ENCODE assay signal across 8 cellular contexts in genomic region chr7:151518781-151519044, GRCh38. TPM values are rescaled to one million over a fixed set of nuclear protein-coding genes. Genes with fewer than 3 reads are reported as not detected.
DNase-seq lines count a peak whose midpoint lies in the region; ATAC-seq, FAIRE-seq and TF ChIP-seq lines count a peak whose summit lies in the region.

No MANE protein-coding gene starts in this region.

- H3K36me3 ChIP-seq in adrenal gland (replicated peaks in 1 of 2) (no peaks in the 10 kb centered on the region), liver (ENCODE audit: control insufficient read depth in 4 of 4, insufficient read depth in 3 of 4, low read depth in 1 of 4, low read length in 3 of 4) (peaks cover 0 to 3% (median 0%) of the 10 kb centered on the region in 4 donors), tibial artery (no peaks in the 10 kb centered on the region)

- H3K4me3 ChIP-seq in adrenal gland (peak overlapping the region; percentile 17 to 89 (median 39)), liver (ENCODE audit: low read depth in 1 of 3, low read length in 3 of 3) (peak overlapping the region; percentile 71 to 95 (median 92)), tibial artery (peak overlapping the region; percentile 84 to 92)

- no peak for FAIRE-seq in GM19239 (lab: Jason Lieb, UNC)

- intact Hi-C loops in adrenal gland (cut with DNase I) (loop anchor here (10.0 kb wide), 1 partner anchor 54 kb away; no protein-coding TSS in a partner anchor), tibial artery (cut with DNase I; ENCODE audit: low total_unique reads) (no loop called here)

- H3K27me3 ChIP-seq in adrenal gland (no peaks in the 10 kb centered on the region), liver (ENCODE audit: control insufficient read depth in 4 of 4, insufficient read depth in 4 of 4, low read length in 3 of 4) (no peaks in the 10 kb centered on the region), tibial artery (no peaks in the 10 kb centered on the region)

- H3K27ac ChIP-seq in adrenal gland (peak overlapping the region; percentile 93 to 100 (median 99)), liver (ENCODE audit: low read depth in 1 of 2, low read length in 2 of 2) (peak overlapping the region; percentile 93 to 94), tibial artery (peak overlapping the region; percentile 93 to 100)

- TF ChIP-seq CTCF in adrenal gland (IDR thresholded peaks at IDR 0.05), result no peak
- TF ChIP-seq CTCF in liver (IDR thresholded peaks at IDR 0.05; ENCODE audit: low read depth, low read length, missing input control), result no peak
- no peak for TF ChIP-seq CTCF in tibial artery (IDR thresholded peaks at IDR 0.05)

- H3K4me3 Mint-ChIP-seq in activated T-cell treated with anti-CD3 and anti-CD28 coated beads, Interleukin-2, amount 50 U/mL, for 4 hours, result peak overlapping the region; percentile 90

- no peaks in the 10 kb centered on the region for H3K9me3 Mint-ChIP-seq in activated T-cell treated with anti-CD3 and anti-CD28 coated beads, Interleukin-2, amount 50 U/mL, for 4 hours

- whole genome bisulfite sequencing in adrenal gland, 4 donors, result 0 to 1% (median 0%) methylated on average over 6 to 11 of the region's 11 CpGs
- WGBS in liver, result under 1% methylated on average over 11 of the region's 11 CpGs

- no peak for DNase-seq in activated T-cell treated with anti-CD3 and anti-CD28 coated beads, Interleukin-2, amount 50 U/mL, for 4 hours
- no peak for DNase-seq in activated T-cell treated with anti-CD3 and anti-CD28 coated beads, Interleukin-2, amount 50 U/mL, for 1 hour
- DNase-seq in adrenal gland, result no peak
- no peak for DNase-seq in tibial artery
- DNase-seq in GM19239 (ENCODE audit: insufficient read length, low spot score), result no peak
- no peak for DNase-seq in SIG-M5 treated with dmso at 0.1 percent for 504 hours (lab: John Stamatoyannopoulos, UW; ENCODE audit: unreplicated experiment)

- H3K27me3 Mint-ChIP-seq in activated T-cell treated with anti-CD3 and anti-CD28 coated beads, Interleukin-2, amount 50 U/mL, for 4 hours (ENCODE audit: low read depth), result no peaks in the 10 kb centered on the region

- peak overlapping the region; percentile 94 to 99 for H3K9ac ChIP-seq in liver (ENCODE audit: low read depth in 1 of 2, low read length in 2 of 2)

- no peak for ATAC-seq in activated T-cell treated with anti-CD3 and anti-CD28 coated beads, Interleukin-2, amount 50 U/mL, for 4 hours
- no peak for ATAC-seq in GM18907 (IDR thresholded peaks at IDR 0.05; ENCODE audit: unreplicated experiment)

- peaks cover 10% of the 10 kb centered on the region for H3K36me3 Mint-ChIP-seq in activated T-cell treated with anti-CD3 and anti-CD28 coated beads, Interleukin-2, amount 50 U/mL, for 4 hours (ENCODE audit: insufficient read depth)

- no peak for TF ChIP-seq POLR2A in adrenal gland (IDR thresholded peaks at IDR 0.05)

- no peak for TF ChIP-seq RAD21 in liver (IDR thresholded peaks at IDR 0.05)

- H3K4me1 Mint-ChIP-seq in activated T-cell treated with anti-CD3 and anti-CD28 coated beads, Interleukin-2, amount 50 U/mL, for 4 hours (ENCODE audit: low read depth), result peaks cover 48% of the 10 kb centered on the region

- no peaks in the 10 kb centered on the region for H3K9me3 ChIP-seq in adrenal gland (replicated peaks in 1 of 3)
- no peaks in the 10 kb centered on the region for H3K9me3 ChIP-seq in liver (ENCODE audit: control insufficient read depth in 4 of 4, low read length in 3 of 4)
- H3K9me3 ChIP-seq in tibial artery, result no peaks in the 10 kb centered on the region

- H3K4me1 ChIP-seq in adrenal gland (replicated peaks in 1 of 2), result peaks cover 15 to 51% of the 10 kb centered on the region in 2 donors
- peaks cover 3 to 31% (median 21%) of the 10 kb centered on the region in 4 donors for H3K4me1 ChIP-seq in liver (ENCODE audit: control insufficient read depth in 4 of 4, insufficient read depth in 4 of 4, low read length in 3 of 4)
- peaks cover 0 to 53% (median 24%) of the 10 kb centered on the region in 4 donors for H3K4me1 ChIP-seq in tibial artery

TF ChIP-seq in liver, 16 proteins besides CTCF, POLR2A, EP300 and RAD21:
- TF ChIP-seq, protein P1, sequence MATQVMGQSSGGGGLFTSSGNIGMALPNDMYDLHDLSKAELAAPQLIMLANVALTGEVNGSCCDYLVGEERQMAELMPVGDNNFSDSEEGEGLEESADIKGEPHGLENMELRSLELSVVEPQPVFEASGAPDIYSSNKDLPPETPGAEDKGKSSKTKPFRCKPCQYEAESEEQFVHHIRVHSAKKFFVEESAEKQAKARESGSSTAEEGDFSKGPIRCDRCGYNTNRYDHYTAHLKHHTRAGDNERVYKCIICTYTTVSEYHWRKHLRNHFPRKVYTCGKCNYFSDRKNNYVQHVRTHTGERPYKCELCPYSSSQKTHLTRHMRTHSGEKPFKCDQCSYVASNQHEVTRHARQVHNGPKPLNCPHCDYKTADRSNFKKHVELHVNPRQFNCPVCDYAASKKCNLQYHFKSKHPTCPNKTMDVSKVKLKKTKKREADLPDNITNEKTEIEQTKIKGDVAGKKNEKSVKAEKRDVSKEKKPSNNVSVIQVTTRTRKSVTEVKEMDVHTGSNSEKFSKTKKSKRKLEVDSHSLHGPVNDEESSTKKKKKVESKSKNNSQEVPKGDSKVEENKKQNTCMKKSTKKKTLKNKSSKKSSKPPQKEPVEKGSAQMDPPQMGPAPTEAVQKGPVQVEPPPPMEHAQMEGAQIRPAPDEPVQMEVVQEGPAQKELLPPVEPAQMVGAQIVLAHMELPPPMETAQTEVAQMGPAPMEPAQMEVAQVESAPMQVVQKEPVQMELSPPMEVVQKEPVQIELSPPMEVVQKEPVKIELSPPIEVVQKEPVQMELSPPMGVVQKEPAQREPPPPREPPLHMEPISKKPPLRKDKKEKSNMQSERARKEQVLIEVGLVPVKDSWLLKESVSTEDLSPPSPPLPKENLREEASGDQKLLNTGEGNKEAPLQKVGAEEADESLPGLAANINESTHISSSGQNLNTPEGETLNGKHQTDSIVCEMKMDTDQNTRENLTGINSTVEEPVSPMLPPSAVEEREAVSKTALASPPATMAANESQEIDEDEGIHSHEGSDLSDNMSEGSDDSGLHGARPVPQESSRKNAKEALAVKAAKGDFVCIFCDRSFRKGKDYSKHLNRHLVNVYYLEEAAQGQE (IDR thresholded peaks at IDR 0.05), result no peak
- TF ChIP-seq, protein P2, sequence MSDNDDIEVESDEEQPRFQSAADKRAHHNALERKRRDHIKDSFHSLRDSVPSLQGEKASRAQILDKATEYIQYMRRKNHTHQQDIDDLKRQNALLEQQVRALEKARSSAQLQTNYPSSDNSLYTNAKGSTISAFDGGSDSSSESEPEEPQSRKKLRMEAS (IDR thresholded peaks at IDR 0.05), result no peak
- TF ChIP-seq FOXA1 (IDR thresholded peaks at IDR 0.05), result no peak
- TF ChIP-seq, protein P3, sequence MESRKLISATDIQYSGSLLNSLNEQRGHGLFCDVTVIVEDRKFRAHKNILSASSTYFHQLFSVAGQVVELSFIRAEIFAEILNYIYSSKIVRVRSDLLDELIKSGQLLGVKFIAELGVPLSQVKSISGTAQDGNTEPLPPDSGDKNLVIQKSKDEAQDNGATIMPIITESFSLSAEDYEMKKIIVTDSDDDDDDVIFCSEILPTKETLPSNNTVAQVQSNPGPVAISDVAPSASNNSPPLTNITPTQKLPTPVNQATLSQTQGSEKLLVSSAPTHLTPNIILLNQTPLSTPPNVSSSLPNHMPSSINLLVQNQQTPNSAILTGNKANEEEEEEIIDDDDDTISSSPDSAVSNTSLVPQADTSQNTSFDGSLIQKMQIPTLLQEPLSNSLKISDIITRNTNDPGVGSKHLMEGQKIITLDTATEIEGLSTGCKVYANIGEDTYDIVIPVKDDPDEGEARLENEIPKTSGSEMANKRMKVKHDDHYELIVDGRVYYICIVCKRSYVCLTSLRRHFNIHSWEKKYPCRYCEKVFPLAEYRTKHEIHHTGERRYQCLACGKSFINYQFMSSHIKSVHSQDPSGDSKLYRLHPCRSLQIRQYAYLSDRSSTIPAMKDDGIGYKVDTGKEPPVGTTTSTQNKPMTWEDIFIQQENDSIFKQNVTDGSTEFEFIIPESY (IDR thresholded peaks at IDR 0.05), result no peak
- TF ChIP-seq SP1 (IDR thresholded peaks at IDR 0.05), result no peak
- no peak for TF ChIP-seq TAF1 (conservative IDR thresholded peaks at IDR 0.05)
- TF ChIP-seq GABPA (IDR thresholded peaks at IDR 0.05 in 1 of 2, conservative IDR thresholded peaks at IDR 0.05 in 1 of 2), result no peak
- TF ChIP-seq HNF4G (IDR thresholded peaks at IDR 0.05), result no peak

RNA-seq across cellular contexts. Expression of gene RHEB, which starts 1.0 kb away (rescaled TPM):
- 10 to 100 TPM; 54.9 to 57.4 (median 55.6) TPM for total RNA-seq in activated T-cell treated with anti-CD3 and anti-CD28 coated beads, Interleukin-2, amount 50 U/mL, for 4 hours
- total RNA-seq in adrenal gland (100 to 1,000 TPM in 6 of 8 donors, 10 to 100 TPM in 2; 83.8 to 177 (median 136) TPM), liver (10 to 100 TPM; 29.5 to 31.6 TPM)
- polyA plus RNA-seq in adrenal gland (100 to 1,000 TPM in 2 of 3 donors, 10 to 100 TPM in 1; 66.3 to 309 (median 105) TPM), liver (10 to 100 TPM; 41.4 to 59.0 TPM)

Comparison
In these comparisons a context has a peak if more than half of its experiments do, and no peak if none do; other contexts are left out.
1. H3K4me3 ChIP-seq: peak in every context shown above with its lines; median percentile 92 in liver; 88 in tibial artery; 39 in adrenal gland.